Comparison of ENCODE assay signal across 8 cellular contexts in genomic region chr6:105733556-105734162, GRCh38.
DNase-seq lines count a peak whose midpoint lies in the region; ATAC-seq, FAIRE-seq and TF ChIP-seq lines count a peak whose summit lies in the region.

No MANE protein-coding gene starts in this region.

- H3K4me1 ChIP-seq in SK-N-SH (ENCODE audit: control insufficient read depth in 1 of 2, insufficient read depth in 2 of 2, low read depth in 1 of 2, low read length in 1 of 2): no peaks in the 10 kb centered on the region; a peak in 2 of 4 replicates
- peaks cover 4% of the 10 kb centered on the region for H3K4me1 ChIP-seq in endodermal cell (ENCODE audit: control insufficient read depth, insufficient read depth, low read length)
- H3K4me1 ChIP-seq in psoas muscle: no peaks in the 10 kb centered on the region

- H3K27ac Mint-ChIP-seq in endodermal cell: no peak overlapping the region

- no peak for TF ChIP-seq EP300 in SK-N-SH (IDR thresholded peaks at IDR 0.05; ENCODE audit: borderline replicate concordance in 1 of 2, low read depth in 1 of 2, low read length in 1 of 2)

- H3K27ac ChIP-seq in SK-N-SH (ENCODE audit: low read depth in 2 of 2, low read length in 1 of 2): no peak overlapping the region
- H3K27ac ChIP-seq in endodermal cell (ENCODE audit: low read depth, low read length): no peak overlapping the region
- H3K27ac ChIP-seq in psoas muscle: no peak overlapping the region

- H3K9ac ChIP-seq in SK-N-SH: no peak overlapping the region
- H3K9ac ChIP-seq in endodermal cell (ENCODE audit: extremely low read depth, low read length, poor library complexity, severe bottlenecking): no peak overlapping the region

- POLR2A ChIA-PET in SK-N-SH (lab: Yijun Ruan, JAX): no interaction called here

- FAIRE-seq in H54 (lab: Jason Lieb, UNC): no peak

- no peak overlapping the region for H3K4me3 Mint-ChIP-seq in endodermal cell

- H3K4me3 ChIP-seq in SK-N-SH (ENCODE audit: low read depth in 2 of 2, low read length in 1 of 2): no peak overlapping the region
- H3K4me3 ChIP-seq in endodermal cell (ENCODE audit: low read length): no peak overlapping the region
- H3K4me3 ChIP-seq in psoas muscle: no peak overlapping the region

- TF ChIP-seq RAD21 in SK-N-SH (IDR thresholded peaks at IDR 0.05; ENCODE audit: low read length): peak; percentile 60

- no peaks in the 10 kb centered on the region for H3K27me3 ChIP-seq in SK-N-SH (ENCODE audit: insufficient read depth)
- H3K27me3 ChIP-seq in endodermal cell (ENCODE audit: control insufficient read depth, insufficient read depth, low read length, poor library complexity, severe bottlenecking): no peaks in the 10 kb centered on the region
- H3K27me3 ChIP-seq in psoas muscle (ENCODE audit: insufficient read depth in 3 of 3, low read length in 2 of 3): no peaks in the 10 kb centered on the region

- TF ChIP-seq POLR2A in H54 (IDR thresholded peaks at IDR 0.05; ENCODE audit: low read depth, low read length): no peak

- no peak overlapping the region for H3K4me2 ChIP-seq in SK-N-SH

- peaks cover 4% of the 10 kb centered on the region for H3K36me3 Mint-ChIP-seq in endodermal cell (ENCODE audit: low read depth)

- no peaks in the 10 kb centered on the region for H3F3A ChIP-seq in SK-N-SH (replicated peaks; ENCODE audit: insufficient read depth)

- WGBS in SK-N-SH (ENCODE audit: low lambda C conversion rate): 49% methylated on average over 4 of the region's 4 CpGs
- WGBS in endodermal cell (ENCODE audit: insufficient coverage in 1 of 2, insufficient read length in 1 of 2), 2 experiments: 51 to 100% methylated on average over 1 to 4 of the region's 4 CpGs
- 58 to 62% (median 59%) methylated on average over 4 of the region's 4 CpGs for WGBS in psoas muscle, 3 donors

- intact Hi-C loops in psoas muscle (cut with DNase I): loop anchor here in 1 of 2 donors (2.0 to 10.0 kb wide), 4 partner anchors 259 to 569 kb away; partner anchors contain the start of gene PRDM1

- ATAC-seq in SK-N-SH treated with all-trans-retinoic acid at 6 μM for 48 hours: no peak
- no peak for ATAC-seq in psoas muscle
- ATAC-seq in stimulated activated naive CD8-positive, alpha-beta T cell treated with anti-CD3 and anti-CD28 coated beads, Interleukin-15, Interleukin-2, amounts not matched to agents 100 U/mL and 50 U/mL, for 24 hours: no peak
- no peak for ATAC-seq in HG02870 (IDR thresholded peaks at IDR 0.05; ENCODE audit: unreplicated experiment)

- H3K9me3 ChIP-seq in SK-N-SH (no peaks in the 10 kb centered on the region), endodermal cell (ENCODE audit: control insufficient read depth, low read length) (peaks cover 7% of the 10 kb centered on the region), psoas muscle (no peaks in the 10 kb centered on the region)

- DNase-seq in SK-N-SH (peak; percentile 1), NCI-H748 treated with DMSO at 0.1 percent for 48 hours (lab: John Stamatoyannopoulos, UW) (peak; percentile 31), endodermal cell (no peak), psoas muscle (no peak), H54 (ENCODE audit: insufficient read length, low spot score) (no peak)
- no peak for DNase-seq in stimulated activated naive CD8-positive, alpha-beta T cell treated with anti-CD3 and anti-CD28 coated beads, Interleukin-15, Interleukin-2, amounts not matched to agents 100 U/mL and 50 U/mL, for 24 hours

- H3K4me1 Mint-ChIP-seq in endodermal cell: peaks cover 15% of the 10 kb centered on the region

- H3K9me3 Mint-ChIP-seq in endodermal cell: peaks cover 19% of the 10 kb centered on the region

- H3K9me2 ChIP-seq in SK-N-SH: no peaks in the 10 kb centered on the region

- H3K36me3 ChIP-seq in SK-N-SH (replicated peaks in 1 of 2; ENCODE audit: control insufficient read depth in 1 of 2, insufficient read depth in 2 of 2, low read length in 1 of 2) (no peaks in the 10 kb centered on the region), endodermal cell (ENCODE audit: control insufficient read depth, insufficient read depth, low read length) (no peaks in the 10 kb centered on the region), psoas muscle (ENCODE audit: insufficient read depth in 1 of 2, low read depth in 1 of 2) (no peaks in the 10 kb centered on the region)

- CTCF ChIA-PET in SK-N-SH (lab: Yijun Ruan, JAX): interaction anchor here (1.4 to 2.4 kb wide), 2 partner anchors 19 to 489 kb away, joined by 6 to 11 read pairs; no protein-coding TSS in a partner anchor

- no peaks in the 10 kb centered on the region for H3K79me2 ChIP-seq in SK-N-SH (ENCODE audit: insufficient read depth)

- H2AFZ ChIP-seq in SK-N-SH (ENCODE audit: low read depth): no peak overlapping the region

- TF ChIP-seq CTCF in SK-N-SH (IDR thresholded peaks at IDR 0.05): peak; percentile 70
- peak; percentile 94 for TF ChIP-seq CTCF in endodermal cell (conservative IDR thresholded peaks at IDR 0.05)
- peak; percentile 63 for TF ChIP-seq CTCF in psoas muscle (IDR thresholded peaks at IDR 0.05)

- no peaks in the 10 kb centered on the region for H3K27me3 Mint-ChIP-seq in endodermal cell (ENCODE audit: insufficient read depth)

- H4K20me1 ChIP-seq in SK-N-SH (ENCODE audit: insufficient read depth): no peaks in the 10 kb centered on the region

TF ChIP-seq in SK-N-SH, 30 proteins besides CTCF, POLR2A, EP300 and RAD21:
- TF ChIP-seq NFIC (IDR thresholded peaks at IDR 0.05; ENCODE audit: borderline replicate concordance) (no peak), SMC3 (IDR thresholded peaks at IDR 0.05; ENCODE audit: low read depth, low read length) (peak; percentile 47; the same call in 1 of the 2 replicates)

TF ChIP-seq in SK-N-SH treated with all-trans-retinoic acid at 6 μM for 48 hours, 23 proteins besides CTCF, POLR2A, EP300 and RAD21:
- no peak for TF ChIP-seq ZNF8 (CRISPR knock-in tag; IDR thresholded peaks at IDR 0.05)
- no peak for TF ChIP-seq ZC3H10 (CRISPR knock-in tag; IDR thresholded peaks at IDR 0.05)
- no peak for TF ChIP-seq ZFP30 (CRISPR knock-in tag; IDR thresholded peaks at IDR 0.05)
- no peak for TF ChIP-seq ZFP3 (CRISPR knock-in tag; IDR thresholded peaks at IDR 0.05)
- no peak for TF ChIP-seq POU6F1 (CRISPR knock-in tag; IDR thresholded peaks at IDR 0.05; ENCODE audit: borderline replicate concordance, low read depth)
- TF ChIP-seq, protein P1, sequence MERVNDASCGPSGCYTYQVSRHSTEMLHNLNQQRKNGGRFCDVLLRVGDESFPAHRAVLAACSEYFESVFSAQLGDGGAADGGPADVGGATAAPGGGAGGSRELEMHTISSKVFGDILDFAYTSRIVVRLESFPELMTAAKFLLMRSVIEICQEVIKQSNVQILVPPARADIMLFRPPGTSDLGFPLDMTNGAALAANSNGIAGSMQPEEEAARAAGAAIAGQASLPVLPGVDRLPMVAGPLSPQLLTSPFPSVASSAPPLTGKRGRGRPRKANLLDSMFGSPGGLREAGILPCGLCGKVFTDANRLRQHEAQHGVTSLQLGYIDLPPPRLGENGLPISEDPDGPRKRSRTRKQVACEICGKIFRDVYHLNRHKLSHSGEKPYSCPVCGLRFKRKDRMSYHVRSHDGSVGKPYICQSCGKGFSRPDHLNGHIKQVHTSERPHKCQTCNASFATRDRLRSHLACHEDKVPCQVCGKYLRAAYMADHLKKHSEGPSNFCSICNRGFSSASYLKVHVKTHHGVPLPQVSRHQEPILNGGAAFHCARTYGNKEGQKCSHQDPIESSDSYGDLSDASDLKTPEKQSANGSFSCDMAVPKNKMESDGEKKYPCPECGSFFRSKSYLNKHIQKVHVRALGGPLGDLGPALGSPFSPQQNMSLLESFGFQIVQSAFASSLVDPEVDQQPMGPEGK (CRISPR knock-in tag; IDR thresholded peaks at IDR 0.05; ENCODE audit: borderline replicate concordance): no peak

Comparison
In these comparisons a context has a peak if more than half of its experiments do, and no peak if none do; other contexts are left out.
1. DNase-seq: peak in SK-N-SH (single experiment) and NCI-H748 treated with DMSO at 0.1 percent for 48 hours (single experiment); none in endodermal cell (single experiment), psoas muscle (0 of 2), H54 (single experiment) and stimulated activated naive CD8-positive, alpha-beta T cell treated with anti-CD3 and anti-CD28 coated beads, Interleukin-15, Interleukin-2, amounts not matched to agents 100 U/mL and 50 U/mL, for 24 hours (single experiment).
2. Peak in every context shown above with its lines, with median percentiles within 50 percentile points of each other: CTCF ChIP-seq.